ENCODE assay signal across 11 cellular contexts in genomic region chr5:139287890-139288635, GRCh38. TPM values are rescaled to one million over a fixed set of nuclear protein-coding genes. Genes with fewer than 3 reads are reported as not detected.
DNase-seq lines count a peak whose midpoint lies in the region; ATAC-seq, FAIRE-seq and TF ChIP-seq lines count a peak whose summit lies in the region.
"Had no signal": no experiment of that assay in that cellular context is flagged by ENCODE, and none has a peak within 500 bp of the region (broad histone marks: within the 10 kb centered on the region; RNA-seq: fewer than 3 reads in every experiment).

No MANE protein-coding gene starts in this region.

- H3K4me3 ChIP-seq in PC-3 (ENCODE audit: low read length): no peak overlapping the region
- no peak overlapping the region for H3K4me3 ChIP-seq in endocrine pancreas (ENCODE audit: control insufficient read depth, insufficient read depth, low read length)
- no peak overlapping the region for H3K4me3 ChIP-seq in small intestine (ENCODE audit: low read depth in 1 of 2, low read length in 2 of 2)

- peaks cover 10% of the 10 kb centered on the region for H3F3A ChIP-seq in PC-3 (ENCODE audit: low read length, unreplicated experiment)

- DNase-seq in activated CD4-positive, alpha-beta T cell treated with anti-CD3 and anti-CD28 coated beads for 36 hours: no peak
- DNase-seq in activated CD4-positive, alpha-beta T cell treated with anti-CD3 and anti-CD28 coated beads, Interleukin-2, amount 10 ng/mL, durations not matched to agents 7 days and 5 days: no peak
- DNase-seq in PC-3: peak; percentile 33
- DNase-seq in small intestine: peak; percentile 51
- DNase-seq in NCI-H1092 (lab: John Stamatoyannopoulos, UW): no peak
- no peak for DNase-seq in COLO829 (ENCODE audit: low spot score)
- no peak for DNase-seq in iPS-NIHi11 (ENCODE audit: low spot score)
- DNase-seq: aorta, glutamatergic neuron, NCI-H146 had no signal

- H3K4me1 ChIP-seq in PC-3 (ENCODE audit: insufficient read depth, low read length): no peaks in the 10 kb centered on the region
- H3K4me1 ChIP-seq in endocrine pancreas (ENCODE audit: control insufficient read depth, insufficient read depth, low read length): no peaks in the 10 kb centered on the region
- H3K4me1 ChIP-seq in small intestine (ENCODE audit: control insufficient read depth in 2 of 2, insufficient read depth in 1 of 2, low read depth in 1 of 2, low read length in 1 of 2): no peaks in the 10 kb centered on the region

- H3K9me3 Mint-ChIP-seq in activated CD4-positive, alpha-beta T cell treated with anti-CD3 and anti-CD28 coated beads for 36 hours (ENCODE audit: low read depth): no peaks in the 10 kb centered on the region
- no peaks in the 10 kb centered on the region for H3K9me3 Mint-ChIP-seq in activated CD4-positive, alpha-beta T cell treated with anti-CD3 and anti-CD28 coated beads, Interleukin-2, amount 10 ng/mL, durations not matched to agents 7 days and 5 days

- no peaks in the 10 kb centered on the region for H3K27me3 ChIP-seq in PC-3 (ENCODE audit: low read length)
- no peaks in the 10 kb centered on the region for H3K27me3 ChIP-seq in endocrine pancreas (ENCODE audit: control insufficient read depth, insufficient read depth, low read length)
- no peaks in the 10 kb centered on the region for H3K27me3 ChIP-seq in small intestine (ENCODE audit: control insufficient read depth in 2 of 2, insufficient read depth in 2 of 2, low read length in 2 of 2)

- H3K36me3 Mint-ChIP-seq in activated CD4-positive, alpha-beta T cell treated with anti-CD3 and anti-CD28 coated beads for 36 hours (ENCODE audit: low read depth): peaks cover 49% of the 10 kb centered on the region
- peaks cover 23% of the 10 kb centered on the region for H3K36me3 Mint-ChIP-seq in activated CD4-positive, alpha-beta T cell treated with anti-CD3 and anti-CD28 coated beads, Interleukin-2, amount 10 ng/mL, durations not matched to agents 7 days and 5 days (ENCODE audit: low read depth)

- H3K36me3 ChIP-seq in PC-3 (ENCODE audit: low read depth, low read length) (peaks cover 27% of the 10 kb centered on the region), endocrine pancreas (ENCODE audit: control insufficient read depth, insufficient read depth, low read length) (no peaks in the 10 kb centered on the region), small intestine (ENCODE audit: control insufficient read depth in 2 of 2, insufficient read depth in 2 of 2, low read length in 2 of 2) (peaks cover 0 to 7% of the 10 kb centered on the region in 2 donors)

- FAIRE-seq in small intestine (lab: Jason Lieb, UNC): no peak

- POLR2A ChIA-PET in activated CD4-positive, alpha-beta T cell treated with anti-CD3 and anti-CD28 coated beads for 36 hours (lab: Charles Lee): interaction anchor here (0.5 to 2.5 kb wide), 3 partner anchors 8 to 16 kb away, joined by 3 to 13 read pairs (median 4); no protein-coding TSS in a partner anchor
- POLR2A ChIA-PET in activated CD4-positive, alpha-beta T cell treated with anti-CD3 and anti-CD28 coated beads, Interleukin-2, amount 10 ng/mL, durations not matched to agents 7 days and 5 days (lab: Charles Lee): interaction anchor here (0.7 kb wide), 1 partner anchor 524 kb away, joined by 4 read pairs; no protein-coding TSS in a partner anchor
- POLR2A ChIA-PET in PC-3 (lab: Charles Lee; ENCODE audit: unreplicated experiment): interaction anchor here (0.6 kb wide), 1 partner anchor 90 kb away, joined by 3 read pairs; the partner anchor contains the start of gene SIL1

- no peaks in the 10 kb centered on the region for H3K9me2 ChIP-seq in PC-3 (replicated peaks; ENCODE audit: low read length)

- peak; percentile 45; the same call in 1 of the 2 replicates for TF ChIP-seq CTCF in PC-3 (conservative IDR thresholded peaks at IDR 0.05; ENCODE audit: low read depth, low read length)

- intact Hi-C loops in activated CD4-positive, alpha-beta T cell treated with anti-CD3 and anti-CD28 coated beads for 36 hours (cut with DNase I, micrococcal nuclease): no loop called here
- intact Hi-C loops in PC-3 (cut with micrococcal nuclease): loop anchor here (1.0 kb wide), 1 partner anchor 104 kb away; no protein-coding TSS in a partner anchor

- no peak overlapping the region for H3K4me2 ChIP-seq in PC-3 (ENCODE audit: low read length)

- peaks cover 2% of the 10 kb centered on the region; the same call in 1 of the 2 replicates for H3K79me2 ChIP-seq in PC-3 (ENCODE audit: low read length)

- no peak overlapping the region for H3K4me3 Mint-ChIP-seq in activated CD4-positive, alpha-beta T cell treated with anti-CD3 and anti-CD28 coated beads for 36 hours
- no peak overlapping the region for H3K4me3 Mint-ChIP-seq in activated CD4-positive, alpha-beta T cell treated with anti-CD3 and anti-CD28 coated beads, Interleukin-2, amount 10 ng/mL, durations not matched to agents 7 days and 5 days

- CTCF ChIA-PET in activated CD4-positive, alpha-beta T cell treated with anti-CD3 and anti-CD28 coated beads for 36 hours (lab: Charles Lee): interaction anchor here (0.6 to 1.7 kb wide), 5 partner anchors 11 to 103 kb away, joined by 3 to 6 read pairs (median 3); no protein-coding TSS in a partner anchor
- CTCF ChIA-PET in activated CD4-positive, alpha-beta T cell treated with anti-CD3 and anti-CD28 coated beads, Interleukin-2, amount 10 ng/mL, durations not matched to agents 7 days and 5 days (lab: Charles Lee): interaction anchor here (0.8 to 1.3 kb wide), 3 partner anchors 12 to 194 kb away, joined by 3 to 4 read pairs (median 3); no protein-coding TSS in a partner anchor
- CTCF ChIA-PET in PC-3 (lab: Charles Lee): no interaction called here

- peaks cover 3% of the 10 kb centered on the region for H3K4me1 Mint-ChIP-seq in activated CD4-positive, alpha-beta T cell treated with anti-CD3 and anti-CD28 coated beads for 36 hours
- peaks cover 11% of the 10 kb centered on the region for H3K4me1 Mint-ChIP-seq in activated CD4-positive, alpha-beta T cell treated with anti-CD3 and anti-CD28 coated beads, Interleukin-2, amount 10 ng/mL, durations not matched to agents 7 days and 5 days

- H3K9ac ChIP-seq in PC-3 (ENCODE audit: low read length) (no peak overlapping the region), endocrine pancreas (ENCODE audit: control insufficient read depth, insufficient read depth, low read length) (peak overlapping the region; percentile 41)

- H3K27ac Mint-ChIP-seq in activated CD4-positive, alpha-beta T cell treated with anti-CD3 and anti-CD28 coated beads for 36 hours: no peak overlapping the region
- no peak overlapping the region for H3K27ac Mint-ChIP-seq in activated CD4-positive, alpha-beta T cell treated with anti-CD3 and anti-CD28 coated beads, Interleukin-2, amount 10 ng/mL, durations not matched to agents 7 days and 5 days

- 63 to 71% (median 67%) methylated on average over 10 of the region's 10 CpGs for WGBS in small intestine, 3 donors

- no peak overlapping the region for H2AFZ ChIP-seq in PC-3 (ENCODE audit: low read length)

- H3K27me3 Mint-ChIP-seq in activated CD4-positive, alpha-beta T cell treated with anti-CD3 and anti-CD28 coated beads for 36 hours: no peaks in the 10 kb centered on the region
- H3K27me3 Mint-ChIP-seq in activated CD4-positive, alpha-beta T cell treated with anti-CD3 and anti-CD28 coated beads, Interleukin-2, amount 10 ng/mL, durations not matched to agents 7 days and 5 days: no peaks in the 10 kb centered on the region

- ATAC-seq in activated CD4-positive, alpha-beta T cell treated with anti-CD3 and anti-CD28 coated beads for 36 hours: peak; percentile 31
- peak; percentile 60 for ATAC-seq in PC-3

- BruUV-seq in PC-3 (replicated peaks; lab: Mats Ljungman, UMichigan): no TSS peak

- H3K27ac ChIP-seq in PC-3 (ENCODE audit: low read length) (no peak overlapping the region), small intestine (ENCODE audit: low read depth in 1 of 2, low read length in 1 of 2) (no peak overlapping the region)

- peaks cover under 1% of the 10 kb centered on the region; the same call in 1 of the 2 replicates for H4K20me1 ChIP-seq in PC-3 (ENCODE audit: low read length)

- no peaks in the 10 kb centered on the region for H3K9me3 ChIP-seq in PC-3 (ENCODE audit: low read length)
- no peaks in the 10 kb centered on the region for H3K9me3 ChIP-seq in endocrine pancreas (ENCODE audit: control insufficient read depth, low read length)
- no peaks in the 10 kb centered on the region for H3K9me3 ChIP-seq in small intestine (ENCODE audit: control insufficient read depth, low read depth)

RNA-seq across cellular contexts. Expression of gene MATR3, which starts 5.5 kb away (rescaled TPM):
- total RNA-seq in activated CD4-positive, alpha-beta T cell treated with anti-CD3 and anti-CD28 coated beads for 36 hours: 100 to 1,000 TPM; 113 to 133 TPM
- total RNA-seq in activated CD4-positive, alpha-beta T cell treated with anti-CD3 and anti-CD28 coated beads, Interleukin-2, amount 10 ng/mL, durations not matched to agents 7 days and 5 days: 100 to 1,000 TPM; 168 to 222 TPM
- 139 and 162 TPM in 2 replicates for total RNA-seq in PC-3 (2014; rRNA removed)
- 100 to 1,000 TPM in 1 of 3 donors, 10 to 100 TPM in 2; 63.1 to 128 (median 72.7) TPM for polyA plus RNA-seq in small intestine

RNA-seq across cellular contexts. Expression of gene PAIP2, which starts 53.6 kb away (rescaled TPM):
- 100 to 1,000 TPM; 101 to 126 TPM for total RNA-seq in activated CD4-positive, alpha-beta T cell treated with anti-CD3 and anti-CD28 coated beads for 36 hours
- 10 to 100 TPM; 87.0 to 96.0 TPM for total RNA-seq in activated CD4-positive, alpha-beta T cell treated with anti-CD3 and anti-CD28 coated beads, Interleukin-2, amount 10 ng/mL, durations not matched to agents 7 days and 5 days
- total RNA-seq in PC-3 (2014; rRNA removed): 35.1 and 39.3 TPM in 2 replicates
- 10 to 100 TPM; 43.6 to 58.9 (median 56.5) TPM for polyA plus RNA-seq in small intestine

Comparison
In these comparisons a context has a peak if more than half of its experiments do, and no peak if none do; other contexts are left out.
1. DNase-seq: peak in PC-3 (single experiment) and small intestine (single experiment); none in activated CD4-positive, alpha-beta T cell treated with anti-CD3 and anti-CD28 coated beads for 36 hours (single experiment), activated CD4-positive, alpha-beta T cell treated with anti-CD3 and anti-CD28 coated beads, Interleukin-2, amount 10 ng/mL, durations not matched to agents 7 days and 5 days (single experiment), NCI-H1092 (single experiment), COLO829 (single experiment) and iPS-NIHi11 (single experiment).